In the genomic region with DNA sequence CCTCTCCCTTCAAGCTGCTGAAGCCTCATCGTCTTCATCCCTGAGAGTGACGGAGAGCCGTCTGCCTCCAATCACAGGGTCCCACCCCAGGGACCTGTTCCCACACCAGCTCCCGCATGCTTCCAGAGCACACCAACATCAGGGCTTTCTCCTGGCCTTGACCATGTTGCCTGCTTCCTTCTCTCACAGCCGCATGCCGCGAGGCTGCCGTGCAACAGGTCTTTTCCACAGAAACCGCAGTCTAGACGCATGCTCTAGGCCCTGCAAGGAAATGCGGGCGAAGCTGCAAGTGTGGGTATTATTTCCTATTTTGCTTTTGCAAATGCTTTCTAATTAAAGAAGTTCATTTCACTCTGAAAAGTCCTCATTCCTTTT, we compare ENCODE assay signal across 21 cellular contexts.
"Had no signal": no experiment of that assay in that cellular context is flagged by ENCODE, and none has a peak within 500 bp of the region (broad histone marks: within the 10 kb centered on the region; RNA-seq: fewer than 3 reads in every experiment).

No MANE protein-coding gene starts in this region.

- H3K27ac ChIP-seq: ascending aorta, colonic mucosa, epithelial cell of prostate, foreskin keratinocyte, suprapubic skin had no signal

- H3K9me3 ChIP-seq: ascending aorta, colonic mucosa, suprapubic skin had no signal

- DNase-seq: activated CD4-positive, alpha-beta T cell treated with anti-CD3 and anti-CD28 coated beads, Interleukin-2, amount 10 ng/mL, durations not matched to agents 7 days and 5 days; activated CD8-positive, alpha-beta memory T cell treated with anti-CD3 and anti-CD28 coated beads, Interleukin-2, amount 50 U/mL, for 4 hours; activated effector memory CD4-positive, alpha-beta T cell treated with anti-CD3 and anti-CD28 coated beads, Interleukin-2, amount 50 U/mL, for 16 hours; activated naive CD4-positive, alpha-beta T cell treated with anti-CD3 and anti-CD28 coated beads, Interleukin-2, amount 50 U/mL, for 16 hours; activated T-cell treated with anti-CD3 and anti-CD28 coated beads, Interleukin-2, amount 50 U/mL, for 4 hours; endodermal cell; foreskin keratinocyte; glutamatergic neuron; hypothalamus; islet precursor cell; midbrain; nephron progenitor cell; occipital lobe; retina; stimulated activated naive CD8-positive, alpha-beta T cell treated with anti-CD3 and anti-CD28 coated beads, Interleukin-15, amount 100 ng/mL, for 72 hours; T1000; trophoblast cell had no signal

- ATAC-seq: activated T-cell treated with anti-CD3 and anti-CD28 coated beads, Interleukin-2, amount 50 U/mL, for 4 hours; foreskin keratinocyte had no signal

- H3K27me3 ChIP-seq: ascending aorta, colonic mucosa, foreskin keratinocyte had no signal

- H3K4me1 ChIP-seq: ascending aorta, colonic mucosa, foreskin keratinocyte, suprapubic skin had no signal

- H3K4me3 ChIP-seq: ascending aorta, colonic mucosa, suprapubic skin had no signal

- H3K36me3 ChIP-seq: ascending aorta, colonic mucosa, suprapubic skin had no signal
